In genomic region chr19:49817964-49818690, GRCh38 we compare ENCODE assay signal across 8 cellular contexts.
DNase-seq lines count a peak whose midpoint lies in the region; ATAC-seq lines count a peak whose summit lies in the region.

MED25 (plus strand) TSS chr19:49818289; CDS start chr19:49818342, 53 bp downstream.

- H3K27ac Mint-ChIP-seq in central memory CD8-positive, alpha-beta T cell (ENCODE audit: low read depth), result peak within 1 kb of the TSS; percentile 100

- peak within 1 kb of the TSS; percentile 99 for H3K4me3 Mint-ChIP-seq in central memory CD8-positive, alpha-beta T cell

- H3K4me1 Mint-ChIP-seq in central memory CD8-positive, alpha-beta T cell, result peaks cover 42% of the 10 kb centered on the region

- peaks cover 30% of the 10 kb centered on the region for H3K36me3 Mint-ChIP-seq in central memory CD8-positive, alpha-beta T cell (ENCODE audit: insufficient read depth)

- no peaks in the 10 kb centered on the region for H3K9me3 Mint-ChIP-seq in central memory CD8-positive, alpha-beta T cell

- ATAC-seq in GM18870 (IDR thresholded peaks at IDR 0.05; ENCODE audit: unreplicated experiment) (peak; percentile 47), HG03135 (IDR thresholded peaks at IDR 0.05; ENCODE audit: unreplicated experiment) (peak; percentile 69)
- peak; percentile 71 to 77 for ATAC-seq in activated CD4-positive, CD25-positive, alpha-beta regulatory T cell treated with anti-CD3 and anti-CD28 coated beads, Interleukin-2, amount 50 U/mL, for 24 hours
- ATAC-seq in central memory CD8-positive, alpha-beta T cell (replicated peaks; ENCODE audit: extremely low read depth, poor library complexity, severe bottlenecking), result peak; percentile 61

- no peaks in the 10 kb centered on the region for H3K27me3 Mint-ChIP-seq in central memory CD8-positive, alpha-beta T cell

- DNase-seq in AG08396 (ENCODE audit: low spot score) (peak; percentile 94), NCI-H2227 (lab: John Stamatoyannopoulos, UW; ENCODE audit: unreplicated experiment) (peak; percentile 88), islet precursor cell (peak; percentile 91)
- DNase-seq in central memory CD8-positive, alpha-beta T cell (ENCODE audit: low spot score in 2 of 2), result peak; percentile 89 to 90
- peak; percentile 69 to 82 (median 80) for DNase-seq in stimulated activated CD4-positive, alpha-beta T cell treated with anti-CD3 and anti-CD28 coated beads, Interleukin-12 subunit alpha, Interleukin-12 subunit beta, amount 100 ng/mL, for 48 hours (ENCODE audit: low read depth in 2 of 3, low spot score in 1 of 3)

Comparison
In these comparisons a context has a peak if more than half of its experiments do, and no peak if none do; other contexts are left out.
1. Peak in every context shown above with its lines: DNase-seq and ATAC-seq.